Comparison of ENCODE assay signal across 10 cellular contexts in genomic region chr12:6067152-6067916, GRCh38. TPM values are rescaled to one million over a fixed set of nuclear protein-coding genes. Genes with fewer than 3 reads are reported as not detected.
DNase-seq lines count a peak whose midpoint lies in the region; ATAC-seq and TF ChIP-seq lines count a peak whose summit lies in the region.
"Had no signal": no experiment of that assay in that cellular context is flagged by ENCODE, and none has a peak within 500 bp of the region (broad histone marks: within the 10 kb centered on the region; RNA-seq: fewer than 3 reads in every experiment).

No MANE protein-coding gene starts in this region.

- H3K4me1 ChIP-seq in hepatocyte (ENCODE audit: insufficient read depth) (peaks cover 8% of the 10 kb centered on the region), upper lobe of right lung (peaks cover 17% of the 10 kb centered on the region)

- H3K9me3 ChIP-seq in WERI-Rb-1 (ENCODE audit: severe bottlenecking) (no peaks in the 10 kb centered on the region), hepatocyte (ENCODE audit: low read depth) (no peaks in the 10 kb centered on the region), upper lobe of right lung (no peaks in the 10 kb centered on the region)

- H3K4me2 ChIP-seq in hepatocyte: no peak overlapping the region

- H3K27me3 ChIP-seq in WERI-Rb-1 (ENCODE audit: insufficient read depth, low read depth, severe bottlenecking) (no peaks in the 10 kb centered on the region), hepatocyte (no peaks in the 10 kb centered on the region), upper lobe of right lung (no peaks in the 10 kb centered on the region)

- intact Hi-C loops in upper lobe of right lung (cut with DNase I): loop anchor here (5.0 to 10.0 kb wide), 2 partner anchors 57 to 215 kb away; partner anchors contain the start of gene VWF

- peak; percentile 8 for ATAC-seq in upper lobe of right lung
- ATAC-seq in HG02970 (IDR thresholded peaks at IDR 0.05; ENCODE audit: low FRiP score, unreplicated experiment): no peak
- no peak for ATAC-seq in HG02759 (IDR thresholded peaks at IDR 0.05; ENCODE audit: unreplicated experiment)
- ATAC-seq: activated naive CD8-positive, alpha-beta T cell treated with anti-CD3 and anti-CD28 coated beads, Interleukin-2, amount 50 U/mL, for 24 hours had no signal

- peak; percentile 55 for TF ChIP-seq CTCF in WERI-Rb-1 (IDR thresholded peaks at IDR 0.05; ENCODE audit: low read depth, low read length)
- TF ChIP-seq CTCF in hepatocyte (IDR thresholded peaks at IDR 0.05; ENCODE audit: poor library complexity): peak; percentile 55
- peak; percentile 27 for TF ChIP-seq CTCF in upper lobe of right lung (IDR thresholded peaks at IDR 0.05)

- no peaks in the 10 kb centered on the region for H4K20me1 ChIP-seq in hepatocyte (ENCODE audit: insufficient read depth, poor library complexity, severe bottlenecking)

- H3K36me3 ChIP-seq in WERI-Rb-1 (no peaks in the 10 kb centered on the region), hepatocyte (replicated peaks; ENCODE audit: insufficient read depth, low read depth) (no peaks in the 10 kb centered on the region), upper lobe of right lung (no peaks in the 10 kb centered on the region)

- H3K4me3 ChIP-seq in WERI-Rb-1 (ENCODE audit: low read depth, low read length) (no peak overlapping the region), hepatocyte (no peak overlapping the region), upper lobe of right lung (no peak overlapping the region)

- no peaks in the 10 kb centered on the region for H3K9me2 ChIP-seq in hepatocyte (replicated peaks; ENCODE audit: insufficient read depth)

- DNase-seq in NCI-H82 (lab: John Stamatoyannopoulos, UW) (peak; percentile 43), NCI-H82 treated with DMSO at 0.1 percent for 48 hours (lab: John Stamatoyannopoulos, UW; ENCODE audit: unreplicated experiment) (no peak), WERI-Rb-1 (peak; percentile 59), hepatocyte (ENCODE audit: low spot score) (peak; percentile 60), upper lobe of right lung (no peak)
- no peak for DNase-seq in stimulated activated CD4-positive, alpha-beta T cell treated with anti-CD3 and anti-CD28 coated beads, Interleukin-4, amount 100 ng/mL, for 1 hour
- DNase-seq: activated naive CD8-positive, alpha-beta T cell treated with anti-CD3 and anti-CD28 coated beads, Interleukin-2, amount 50 U/mL, for 24 hours had no signal

- no peaks in the 10 kb centered on the region for H3K79me2 ChIP-seq in hepatocyte

- WGBS in hepatocyte (ENCODE audit: low lambda C conversion rate, missing lambda C conversion rate): 44% methylated on average over 16 of the region's 16 CpGs

- no peak overlapping the region for H2AFZ ChIP-seq in hepatocyte

- H3K27ac ChIP-seq in WERI-Rb-1: no peak overlapping the region
- H3K27ac ChIP-seq in hepatocyte: no peak overlapping the region
- no peak overlapping the region for H3K27ac ChIP-seq in upper lobe of right lung

RNA-seq across cellular contexts. Expression of gene VWF, which starts 57.1 kb away (rescaled TPM):
- total RNA-seq in hepatocyte: 0.04 and 0.20 TPM in 2 replicates
- 0.77 TPM in 1 of 2 replicates, not detected in the other for polyA plus RNA-seq in hepatocyte
- total RNA-seq in upper lobe of right lung: 729 TPM
- total RNA-seq: T-helper 1 cell treated with Interleukin-12 subunit alpha and Interleukin-12 subunit beta and Interleukin-4 antibody, amounts not matched to agents 30 ng/mL and 1 ng/mL, for 36 hours had no signal

Comparison
In these comparisons a context has a peak if more than half of its experiments do, and no peak if none do; other contexts are left out.
1. DNase-seq: peak in NCI-H82 (single experiment), WERI-Rb-1 (single experiment) and hepatocyte (single experiment); none in NCI-H82 treated with DMSO at 0.1 percent for 48 hours (single experiment), upper lobe of right lung (single experiment) and stimulated activated CD4-positive, alpha-beta T cell treated with anti-CD3 and anti-CD28 coated beads, Interleukin-4, amount 100 ng/mL, for 1 hour (single experiment).
2. RNA of gene VWF, which starts 57.1 kb away (total RNA-seq): 729 TPM in upper lobe of right lung (single experiment); 0.04 to 0.20 TPM in hepatocyte; every median in the first group is over 100 times any median in the second.
3. Peak in every context shown above with its lines, with median percentiles within 50 percentile points of each other: CTCF ChIP-seq.